ENCODE assay signal across 9 cellular contexts in genomic region chr16:24609417-24609739, GRCh38.
A peak's percentile ranks its signal among the peaks of the same experiment; 100 is the strongest.
DNase-seq lines count a peak whose midpoint lies in the region; ATAC-seq and TF ChIP-seq lines count a peak whose summit lies in the region.
"Had no signal": no experiment of that assay in that cellular context is flagged by ENCODE, and none has a peak within 500 bp of the region (broad histone marks: within the 10 kb centered on the region; RNA-seq: fewer than 3 reads in every experiment).

No MANE protein-coding gene starts in this region.

- peak overlapping the region; percentile 63 for H3K4me3 Mint-ChIP-seq in activated naive CD8-positive, alpha-beta T cell
- H3K4me3 Mint-ChIP-seq in activated naive CD8-positive, alpha-beta T cell treated with anti-CD3 and anti-CD28 coated beads, Interleukin-2, amount 50 U/mL, for 24 hours: no peak overlapping the region
- peak overlapping the region; percentile 28 for H3K4me3 Mint-ChIP-seq in activated T-helper 17 cell treated with anti-CD3 and anti-CD28 coated beads, Interleukin-2, amount 50 U/mL, for 72 hours
- H3K4me3 Mint-ChIP-seq in stimulated activated naive B cell treated with anti-CD40 and anti-IgM and Interleukin-4, amounts not matched to agents 10 μg/mL and 1 μg/mL and 100 μg/mL, for 72 hours: peak overlapping the region; percentile 77 to 79

- no peak overlapping the region for H3K4me3 ChIP-seq in SK-N-SH (ENCODE audit: low read depth in 2 of 2, low read length in 1 of 2)

- H3K27ac ChIP-seq in layer of hippocampus (ENCODE audit: low read depth, low read length) (peak overlapping the region; percentile 62), SK-N-SH (ENCODE audit: low read depth in 2 of 2, low read length in 1 of 2) (no peak overlapping the region)
- H3K27ac ChIP-seq: testis had no signal

- peaks cover under 1% of the 10 kb centered on the region for H3K9me3 Mint-ChIP-seq in activated naive CD8-positive, alpha-beta T cell (ENCODE audit: low read depth)
- H3K9me3 Mint-ChIP-seq in activated naive CD8-positive, alpha-beta T cell treated with anti-CD3 and anti-CD28 coated beads, Interleukin-2, amount 50 U/mL, for 24 hours: peaks cover under 1% of the 10 kb centered on the region
- peaks cover 1% of the 10 kb centered on the region for H3K9me3 Mint-ChIP-seq in activated T-helper 17 cell treated with anti-CD3 and anti-CD28 coated beads, Interleukin-2, amount 50 U/mL, for 72 hours
- no peaks in the 10 kb centered on the region for H3K9me3 Mint-ChIP-seq in stimulated activated naive B cell treated with anti-CD40 and anti-IgM and Interleukin-4, amounts not matched to agents 10 μg/mL and 1 μg/mL and 100 μg/mL, for 72 hours

- no peaks in the 10 kb centered on the region; a peak in 1 of 4 replicates for H3K4me1 ChIP-seq in SK-N-SH (ENCODE audit: control insufficient read depth in 1 of 2, insufficient read depth in 2 of 2, low read depth in 1 of 2, low read length in 1 of 2)

- no peaks in the 10 kb centered on the region for H3K36me3 Mint-ChIP-seq in activated naive CD8-positive, alpha-beta T cell
- no peaks in the 10 kb centered on the region for H3K36me3 Mint-ChIP-seq in activated naive CD8-positive, alpha-beta T cell treated with anti-CD3 and anti-CD28 coated beads, Interleukin-2, amount 50 U/mL, for 24 hours (ENCODE audit: low read depth)
- no peaks in the 10 kb centered on the region for H3K36me3 Mint-ChIP-seq in activated T-helper 17 cell treated with anti-CD3 and anti-CD28 coated beads, Interleukin-2, amount 50 U/mL, for 72 hours (ENCODE audit: low read depth)
- peaks cover 0 to under 1% of the 10 kb centered on the region in 2 donors for H3K36me3 Mint-ChIP-seq in stimulated activated naive B cell treated with anti-CD40 and anti-IgM and Interleukin-4, amounts not matched to agents 10 μg/mL and 1 μg/mL and 100 μg/mL, for 72 hours

- no peak overlapping the region for H3K9ac ChIP-seq in SK-N-SH

- H3K27me3 Mint-ChIP-seq in activated naive CD8-positive, alpha-beta T cell: peaks cover 37% of the 10 kb centered on the region
- peaks cover 47% of the 10 kb centered on the region for H3K27me3 Mint-ChIP-seq in activated naive CD8-positive, alpha-beta T cell treated with anti-CD3 and anti-CD28 coated beads, Interleukin-2, amount 50 U/mL, for 24 hours
- peaks cover 53% of the 10 kb centered on the region for H3K27me3 Mint-ChIP-seq in activated T-helper 17 cell treated with anti-CD3 and anti-CD28 coated beads, Interleukin-2, amount 50 U/mL, for 72 hours
- H3K27me3 Mint-ChIP-seq in stimulated activated naive B cell treated with anti-CD40 and anti-IgM and Interleukin-4, amounts not matched to agents 10 μg/mL and 1 μg/mL and 100 μg/mL, for 72 hours: peaks cover 57 to 61% of the 10 kb centered on the region in 2 donors

- no peaks in the 10 kb centered on the region for H3K36me3 ChIP-seq in SK-N-SH (replicated peaks in 1 of 2; ENCODE audit: control insufficient read depth in 1 of 2, insufficient read depth in 2 of 2, low read length in 1 of 2)

- no peak for TF ChIP-seq RAD21 in SK-N-SH (IDR thresholded peaks at IDR 0.05; ENCODE audit: low read length)

- no peak overlapping the region for H3K4me2 ChIP-seq in SK-N-SH

- TF ChIP-seq CTCF in SK-N-SH (IDR thresholded peaks at IDR 0.05): no peak

- CTCF ChIA-PET in SK-N-SH (lab: Yijun Ruan, JAX): no interaction called here

- no peak overlapping the region for H3K27ac Mint-ChIP-seq in activated naive CD8-positive, alpha-beta T cell
- H3K27ac Mint-ChIP-seq in activated naive CD8-positive, alpha-beta T cell treated with anti-CD3 and anti-CD28 coated beads, Interleukin-2, amount 50 U/mL, for 24 hours: no peak overlapping the region
- H3K27ac Mint-ChIP-seq in activated T-helper 17 cell treated with anti-CD3 and anti-CD28 coated beads, Interleukin-2, amount 50 U/mL, for 72 hours: no peak overlapping the region
- H3K27ac Mint-ChIP-seq in stimulated activated naive B cell treated with anti-CD40 and anti-IgM and Interleukin-4, amounts not matched to agents 10 μg/mL and 1 μg/mL and 100 μg/mL, for 72 hours: no peak overlapping the region

- no peaks in the 10 kb centered on the region for H3K27me3 ChIP-seq in layer of hippocampus (ENCODE audit: control insufficient read depth, insufficient read depth, low read length)
- H3K27me3 ChIP-seq in SK-N-SH (ENCODE audit: insufficient read depth): no peaks in the 10 kb centered on the region
- H3K27me3 ChIP-seq: testis had no signal

- no peaks in the 10 kb centered on the region for H3F3A ChIP-seq in SK-N-SH (replicated peaks; ENCODE audit: insufficient read depth)

- no peaks in the 10 kb centered on the region for H3K9me3 ChIP-seq in SK-N-SH
- H3K9me3 ChIP-seq: testis had no signal

- no peaks in the 10 kb centered on the region for H3K79me2 ChIP-seq in SK-N-SH (ENCODE audit: insufficient read depth)

- ATAC-seq in activated naive CD8-positive, alpha-beta T cell treated with anti-CD3 and anti-CD28 coated beads, Interleukin-2, amount 50 U/mL, for 24 hours: no peak
- no peak for ATAC-seq in activated T-helper 17 cell treated with anti-CD3 and anti-CD28 coated beads, Interleukin-2, amount 50 U/mL, for 72 hours (replicated peaks)
- peak; percentile 25 to 35 for ATAC-seq in stimulated activated naive B cell treated with anti-CD40 and anti-IgM and Interleukin-4, amounts not matched to agents 10 μg/mL and 1 μg/mL and 100 μg/mL, for 72 hours (replicated peaks)
- no peak for ATAC-seq in HG03432 (IDR thresholded peaks at IDR 0.05; ENCODE audit: unreplicated experiment)

- WGBS in SK-N-SH (ENCODE audit: low lambda C conversion rate): 63% methylated on average over 4 of the region's 4 CpGs

- no peak for DNase-seq in activated naive CD8-positive, alpha-beta T cell treated with anti-CD3 and anti-CD28 coated beads, Interleukin-2, amount 50 U/mL, for 24 hours
- DNase-seq in stimulated activated naive B cell treated with anti-CD40 and anti-IgM and Interleukin-4, amounts not matched to agents 10 μg/mL and 1 μg/mL and 100 μg/mL, for 72 hours: no peak
- DNase-seq in ecto neural progenitor cell (ENCODE audit: low spot score): no peak
- no peak for DNase-seq in SK-N-SH

- H4K20me1 ChIP-seq in SK-N-SH (ENCODE audit: insufficient read depth): no peaks in the 10 kb centered on the region

- H3K4me1 Mint-ChIP-seq in activated naive CD8-positive, alpha-beta T cell (ENCODE audit: low read depth): peaks cover 15% of the 10 kb centered on the region
- H3K4me1 Mint-ChIP-seq in activated naive CD8-positive, alpha-beta T cell treated with anti-CD3 and anti-CD28 coated beads, Interleukin-2, amount 50 U/mL, for 24 hours: peaks cover 14% of the 10 kb centered on the region
- no peaks in the 10 kb centered on the region for H3K4me1 Mint-ChIP-seq in activated T-helper 17 cell treated with anti-CD3 and anti-CD28 coated beads, Interleukin-2, amount 50 U/mL, for 72 hours
- peaks cover 11 to 18% of the 10 kb centered on the region in 2 donors for H3K4me1 Mint-ChIP-seq in stimulated activated naive B cell treated with anti-CD40 and anti-IgM and Interleukin-4, amounts not matched to agents 10 μg/mL and 1 μg/mL and 100 μg/mL, for 72 hours

- no peaks in the 10 kb centered on the region for H3K9me2 ChIP-seq in SK-N-SH

- H2AFZ ChIP-seq in SK-N-SH (ENCODE audit: low read depth): no peak overlapping the region

- POLR2A ChIA-PET in SK-N-SH (lab: Yijun Ruan, JAX): interaction anchor here (0.6 kb wide), 1 partner anchor 81 kb away, joined by 8 read pairs; no protein-coding TSS in a partner anchor

- no peak for TF ChIP-seq EP300 in SK-N-SH (IDR thresholded peaks at IDR 0.05; ENCODE audit: borderline replicate concordance in 1 of 2, low read depth in 1 of 2, low read length in 1 of 2)

TF ChIP-seq in SK-N-SH, 30 proteins besides CTCF, POLR2A, EP300 and RAD21:
- no peak for TF ChIP-seq NRF1 (IDR thresholded peaks at IDR 0.05; ENCODE audit: low read depth, low read length)
- no peak for TF ChIP-seq FOSL2 (IDR thresholded peaks at IDR 0.05; ENCODE audit: borderline replicate concordance, low read depth)

Comparison
In these comparisons a context has a peak if more than half of its experiments do, and no peak if none do; other contexts are left out.
1. ATAC-seq: peak in stimulated activated naive B cell treated with anti-CD40 and anti-IgM and Interleukin-4, amounts not matched to agents 10 μg/mL and 1 μg/mL and 100 μg/mL, for 72 hours (2 of 2); none in activated naive CD8-positive, alpha-beta T cell treated with anti-CD3 and anti-CD28 coated beads, Interleukin-2, amount 50 U/mL, for 24 hours (single experiment), activated T-helper 17 cell treated with anti-CD3 and anti-CD28 coated beads, Interleukin-2, amount 50 U/mL, for 72 hours (single experiment) and HG03432 (single experiment).